ENCODE assay signal across 8 cellular contexts in the genomic region with DNA sequence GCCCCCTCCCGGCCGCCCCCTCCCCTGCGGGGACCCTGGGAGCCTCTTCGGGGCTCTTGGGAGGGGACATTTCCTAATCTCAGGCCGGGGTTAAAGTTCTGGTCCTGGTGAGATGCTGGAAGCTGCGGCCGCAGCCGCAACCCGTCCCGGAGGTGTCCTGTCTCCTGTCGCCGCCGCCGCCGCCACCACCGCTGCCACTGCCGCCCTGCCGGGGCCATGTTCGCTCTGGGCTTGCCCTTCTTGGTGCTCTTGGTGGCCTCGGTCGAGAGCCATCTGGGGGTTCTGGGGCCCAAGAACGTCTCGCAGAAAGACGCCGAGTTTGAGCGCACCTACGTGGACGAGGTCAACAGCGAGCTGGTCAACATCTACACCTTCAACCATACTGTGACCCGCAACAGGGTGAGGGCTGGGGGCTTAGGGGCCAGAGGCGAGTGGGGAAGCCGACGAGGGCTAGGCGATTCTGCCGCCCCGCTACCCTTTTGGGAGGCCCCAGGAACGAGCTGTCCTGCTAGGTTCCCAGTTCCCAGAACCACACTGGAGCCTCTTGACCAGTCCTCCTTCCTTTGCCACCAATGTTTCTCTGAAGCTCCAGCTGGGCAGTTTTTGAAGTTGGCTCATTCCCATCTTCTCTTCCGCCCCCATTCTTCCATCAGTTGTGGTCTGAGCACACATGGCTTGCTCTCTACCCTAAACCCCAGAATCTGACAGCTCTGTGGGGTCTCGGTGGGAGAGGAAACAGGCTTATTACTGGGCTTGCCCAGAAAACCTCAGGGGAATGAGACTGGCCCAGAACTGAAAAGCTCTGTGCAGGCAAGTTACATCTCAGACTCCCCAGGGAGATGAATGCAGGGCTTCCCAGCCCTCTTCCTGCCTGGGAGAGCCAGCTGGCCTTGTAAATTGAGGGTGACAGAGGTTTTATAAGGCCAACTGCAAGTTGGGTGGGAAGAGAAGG. TPM values are rescaled to one million over a fixed set of nuclear protein-coding genes. Genes with fewer than 3 reads are reported as not detected.
A peak's percentile ranks its signal among the peaks of the same experiment; 100 is the strongest.
DNase-seq lines count a peak whose midpoint lies in the region; ATAC-seq and TF ChIP-seq lines count a peak whose summit lies in the region.

No MANE protein-coding gene starts in this region.

- no peaks in the 10 kb centered on the region for H3K9me3 Mint-ChIP-seq in natural killer cell

- H3K36me3 ChIP-seq in esophagus (ENCODE audit: control insufficient read depth in 2 of 2, insufficient read depth in 2 of 2, low read length in 1 of 2), result peaks cover 0 to 8% of the 10 kb centered on the region in 2 donors
- H3K36me3 ChIP-seq in tibial artery, result peaks cover 8 to 26% (median 22%) of the 10 kb centered on the region in 3 donors

- DNase-seq in ELR (ENCODE audit: low read depth) (peak; percentile 37), M059J (ENCODE audit: low read depth) (peak; percentile 38), natural killer cell (peak; percentile 57), tibial artery (no peak), NCI-H128 (lab: John Stamatoyannopoulos, UW; ENCODE audit: unreplicated experiment) (no peak)
- peak; percentile 76 for DNase-seq in activated CD8-positive, alpha-beta memory T cell treated with anti-CD3 and anti-CD28 coated beads for 24 hours

- H3K27ac Mint-ChIP-seq in natural killer cell, result peak overlapping the region; percentile 86 to 92

- no peak for TF ChIP-seq CTCF in natural killer cell (IDR thresholded peaks at IDR 0.05)
- TF ChIP-seq CTCF in tibial artery (IDR thresholded peaks at IDR 0.05), result no peak

- peak overlapping the region; percentile 95 for H3K4me3 Mint-ChIP-seq in natural killer cell

- intact Hi-C loops in natural killer cell (cut with micrococcal nuclease) (loop anchor here (1.0 to 2.0 kb wide), 2 partner anchors 35 to 51 kb away; a partner anchor contains a TSS), tibial artery (cut with DNase I; ENCODE audit: low total_unique reads) (no loop called here)

- no peaks in the 10 kb centered on the region for H3K9me3 ChIP-seq in esophagus (ENCODE audit: control insufficient read depth in 2 of 2, insufficient read depth in 1 of 2, low read depth in 1 of 2, low read length in 1 of 2)
- no peaks in the 10 kb centered on the region for H3K9me3 ChIP-seq in tibial artery

- 2% methylated on average over 39 of the region's 39 CpGs for WGBS in esophagus, 2 donors

- peak overlapping the region; percentile 80 to 94 for H3K4me3 ChIP-seq in esophagus (ENCODE audit: low read depth in 1 of 2, low read length in 2 of 2)
- peak overlapping the region; percentile 96 to 97 for H3K4me3 ChIP-seq in tibial artery

- H3K4me1 ChIP-seq in esophagus (ENCODE audit: control insufficient read depth in 2 of 2, insufficient read depth in 2 of 2, low read length in 1 of 2), result peaks cover 6 to 18% of the 10 kb centered on the region in 2 donors
- peaks cover 6 to 38% (median 32%) of the 10 kb centered on the region in 4 donors for H3K4me1 ChIP-seq in tibial artery

- no peaks in the 10 kb centered on the region for H3K27me3 ChIP-seq in esophagus (ENCODE audit: control insufficient read depth in 1 of 2, insufficient read depth in 2 of 2, low read length in 2 of 2)
- H3K27me3 ChIP-seq in tibial artery, result no peaks in the 10 kb centered on the region

- no peaks in the 10 kb centered on the region for H3K27me3 Mint-ChIP-seq in natural killer cell (ENCODE audit: low read depth in 2 of 2)

- H3K27ac ChIP-seq in esophagus (ENCODE audit: low read depth in 2 of 2, low read length in 1 of 2) (peak overlapping the region; percentile 91 to 94), tibial artery (peak overlapping the region; percentile 98 to 100)

- ATAC-seq in GM21737 (IDR thresholded peaks at IDR 0.05; ENCODE audit: unreplicated experiment), result peak; percentile 15
- peak; percentile 46 to 69 (median 62) for ATAC-seq in natural killer cell

- peaks cover 26 to 31% of the 10 kb centered on the region in 2 donors for H3K4me1 Mint-ChIP-seq in natural killer cell

- H3K36me3 Mint-ChIP-seq in natural killer cell, result no peaks in the 10 kb centered on the region

RNA-seq across cellular contexts. Expression of a gene that starts 0.8 kb away (rescaled TPM):
- total RNA-seq in M059J (2014; rRNA removed; shearing (Covaris generic)), result 13.6 and 20.1 TPM in 2 replicates
- 10 to 100 TPM in 1 of 2 donors, 1 to 10 TPM in 1; 8.3 to 11.3 TPM for polyA plus RNA-seq in esophagus
- total RNA-seq in natural killer cell, result 100 to 1,000 TPM in 1 of 3 donors, 10 to 100 TPM in 2; 80.0 to 111 (median 82.0) TPM

RNA-seq across cellular contexts. Expression of a gene that starts 19.8 kb away (rescaled TPM):
- 335 and 409 TPM in 2 replicates for total RNA-seq in M059J (2014; rRNA removed; shearing (Covaris generic))
- 1,000 to 10,000 TPM in 1 of 2 donors, 100 to 1,000 TPM in 1; 469 to 1,217 TPM for polyA plus RNA-seq in esophagus
- 10 to 100 TPM in 1 of 3 donors, 1 to 10 TPM in 2; 8.2 to 18.0 (median 8.3) TPM for total RNA-seq in natural killer cell

RNA-seq across cellular contexts. Expression of a gene that starts 35.2 kb away (rescaled TPM):
- 104 and 152 TPM in 2 replicates for total RNA-seq in M059J (2014; rRNA removed; shearing (Covaris generic))
- polyA plus RNA-seq in esophagus, result 10 to 100 TPM; 13.9 to 14.0 TPM
- total RNA-seq in natural killer cell, result 10 to 100 TPM; 46.1 to 71.0 (median 58.8) TPM

RNA-seq across cellular contexts. Expression of a gene that starts 52.5 kb away (rescaled TPM):
- total RNA-seq in M059J (2014; rRNA removed; shearing (Covaris generic)), result 32.0 and 33.6 TPM in 2 replicates
- polyA plus RNA-seq in esophagus, result 10 to 100 TPM; 22.8 to 37.3 TPM
- total RNA-seq in natural killer cell, result 100 to 1,000 TPM; 397 to 471 (median 441) TPM

RNA-seq across cellular contexts. Expression of a gene that starts 53.1 kb away (rescaled TPM):
- 7.8 and 7.9 TPM in 2 replicates for total RNA-seq in M059J (2014; rRNA removed; shearing (Covaris generic))
- 1 to 10 TPM; 5.9 to 6.6 TPM for polyA plus RNA-seq in esophagus
- 10 to 100 TPM; 13.7 to 20.7 (median 17.3) TPM for total RNA-seq in natural killer cell

Comparison
In these comparisons a context has a peak if more than half of its experiments do, and no peak if none do; other contexts are left out.
1. DNase-seq: peak in ELR (single experiment), M059J (single experiment), activated CD8-positive, alpha-beta memory T cell treated with anti-CD3 and anti-CD28 coated beads for 24 hours (single experiment) and natural killer cell (single experiment); none in tibial artery (0 of 2) and NCI-H128 (single experiment).
2. RNA of a gene that starts 19.8 kb away (total RNA-seq): 335 to 409 TPM in M059J; 8.2 to 18.0 TPM in natural killer cell; every median in the first group is over 10 times any median in the second.